ENCODE assay signal across 9 cellular contexts in genomic region chr12:53253298-53253697, GRCh38. TPM values are rescaled to one million over a fixed set of nuclear protein-coding genes. Genes with fewer than 3 reads are reported as not detected.
DNase-seq lines count a peak whose midpoint lies in the region; ATAC-seq, FAIRE-seq and TF ChIP-seq lines count a peak whose summit lies in the region.
"Had no signal": no experiment of that assay in that cellular context is flagged by ENCODE, and none has a peak within 500 bp of the region (broad histone marks: within the 10 kb centered on the region; RNA-seq: fewer than 3 reads in every experiment).

No MANE protein-coding gene starts in this region.

- BruUV-seq in HCT116 (replicated peaks; lab: Mats Ljungman, UMichigan) = no TSS peak

- peaks cover 11% of the 10 kb centered on the region; the same call in 1 of the 2 replicates for H3K79me2 ChIP-seq in HCT116 (ENCODE audit: insufficient read depth, low read length)

- H3K4me2 ChIP-seq in HCT116 (ENCODE audit: low read length) = peak overlapping the region; percentile 96

- no peaks in the 10 kb centered on the region for H3K27me3 ChIP-seq in HCT116 (ENCODE audit: insufficient read depth, low read length)
- H3K27me3 ChIP-seq in adipocyte (replicated peaks; ENCODE audit: control insufficient read depth, insufficient read depth, low read length) = no peaks in the 10 kb centered on the region
- no peaks in the 10 kb centered on the region for H3K27me3 ChIP-seq in muscle layer of duodenum (ENCODE audit: low read depth, low read length)

- DNase-seq in HCT116 (ENCODE audit: low read depth, low spot score) = no peak
- no peak for DNase-seq in adipocyte (ENCODE audit: low read depth)
- no peak for DNase-seq in urothelium cell line (ENCODE audit: low spot score)
- DNase-seq in hepatic stellate cell (ENCODE audit: low spot score) = no peak
- DNase-seq: hippocampal formation had no signal

- H3K4me3 ChIP-seq in HCT116 (replicated peaks in 1 of 2; ENCODE audit: low read depth in 1 of 2, low read length in 2 of 2) = peak overlapping the region; percentile 91 to 97
- peak overlapping the region; percentile 86 for H3K4me3 ChIP-seq in adipocyte (ENCODE audit: low read length)
- peak overlapping the region; percentile 85 to 91 for H3K4me3 ChIP-seq in muscle layer of duodenum (ENCODE audit: low read depth in 1 of 2, low read length in 2 of 2)

- TF ChIP-seq CTCF in 22Rv1 (IDR thresholded peaks at IDR 0.05) (no peak), HCT116 (IDR thresholded peaks at IDR 0.05 in 2 of 3, conservative IDR thresholded peaks at IDR 0.05 in 1 of 3; ENCODE audit: borderline replicate concordance in 1 of 3, insufficient read depth in 1 of 3, low read depth in 2 of 3, low read length in 2 of 3) (no peak)

- intact Hi-C loops in HCT116 (cut with micrococcal nuclease) = loop anchor here (2.0 kb wide), 1 partner anchor 20 kb away; the partner anchor contains the start of gene RARG

- no peaks in the 10 kb centered on the region for H4K20me1 ChIP-seq in HCT116 (ENCODE audit: insufficient read depth)

- H3K9ac ChIP-seq in HCT116 (ENCODE audit: low read length) (no peak overlapping the region), adipocyte (ENCODE audit: low read length) (peak overlapping the region; percentile 87)

- H3K27ac ChIP-seq in 22Rv1 (peak overlapping the region; percentile 99), HCT116 (ENCODE audit: low read depth, low read length) (peak overlapping the region; percentile 85; the same call in 1 of the 2 replicates), muscle layer of duodenum (ENCODE audit: low read length) (peak overlapping the region; percentile 85)

- no peak overlapping the region for H2AFZ ChIP-seq in HCT116 (ENCODE audit: low read depth, low read length, poor library complexity, severe bottlenecking)

- POLR2A ChIA-PET in HCT116 (lab: Charles Lee) = interaction anchor here (1.2 to 1.4 kb wide), 2 partner anchors 14 to 188 kb away, joined by 3 read pairs; partner anchors contain the start of genes ESPL1 and PRR13

- CTCF ChIA-PET in HCT116 (lab: Charles Lee) = interaction anchor here (1.1 kb wide), 1 partner anchor 68 kb away, joined by 4 read pairs; the partner anchor contains the start of gene AAAS

- H3K4me1 ChIP-seq in HCT116 (ENCODE audit: control insufficient read depth in 1 of 2, insufficient read depth in 2 of 2, low read length in 2 of 2) (peaks cover 15 to 23% of the 10 kb centered on the region in 2 experiments), adipocyte (ENCODE audit: control insufficient read depth, insufficient read depth, low read length) (peaks cover 26% of the 10 kb centered on the region), muscle layer of duodenum (ENCODE audit: control insufficient read depth in 1 of 2, insufficient read depth in 2 of 2, low read length in 2 of 2) (peaks cover 15 to 23% of the 10 kb centered on the region in 2 donors)

- RAD21 ChIA-PET in HCT116 (lab: Charles Lee; ENCODE audit: low non-redundant PET in 1 of 2, low total read pairs in 2 of 2, uncharacterized antibody in 2 of 2, unreplicated experiment in 2 of 2) = no interaction called here

- no peaks in the 10 kb centered on the region for H3K9me3 ChIP-seq in HCT116 (ENCODE audit: control insufficient read depth in 1 of 2, insufficient read depth in 1 of 2, low read depth in 1 of 2, low read length in 2 of 2)
- no peaks in the 10 kb centered on the region for H3K9me3 ChIP-seq in adipocyte (ENCODE audit: control insufficient read depth, low read length)
- no peaks in the 10 kb centered on the region for H3K9me3 ChIP-seq in muscle layer of duodenum (ENCODE audit: control insufficient read depth in 1 of 2, low read length in 2 of 2)

- H3K9me2 ChIP-seq in HCT116 (ENCODE audit: insufficient read depth) = no peaks in the 10 kb centered on the region

- no peak for TF ChIP-seq RAD21 in HCT116 (IDR thresholded peaks at IDR 0.05; ENCODE audit: low read depth)

- no peak for FAIRE-seq in urothelium cell line (lab: Jason Lieb, UNC)

- no peak for ATAC-seq in HCT116
- no peak for ATAC-seq in GM18502 (IDR thresholded peaks at IDR 0.05; ENCODE audit: poor library complexity, unreplicated experiment)
- no peak for ATAC-seq in GM21515 (IDR thresholded peaks at IDR 0.05; ENCODE audit: unreplicated experiment)

- no peak for TF ChIP-seq POLR2A in HCT116 (IDR thresholded peaks at IDR 0.05; ENCODE audit: borderline replicate concordance, extremely low read depth, insufficient read depth, insufficient read length)

- H3K36me3 ChIP-seq in HCT116 (ENCODE audit: control insufficient read depth in 1 of 2, insufficient read depth in 2 of 2, low read length in 2 of 2) (peaks cover 0 to 2% of the 10 kb centered on the region in 2 experiments; a peak in 2 of 4 replicates), adipocyte (ENCODE audit: control insufficient read depth, insufficient read depth, low read length, severe bottlenecking) (peaks cover 17% of the 10 kb centered on the region), muscle layer of duodenum (ENCODE audit: control insufficient read depth in 1 of 2, insufficient read depth in 2 of 2, low read length in 2 of 2) (peaks cover 7 to 12% of the 10 kb centered on the region in 2 donors)

TF ChIP-seq in HCT116, 20 proteins besides CTCF, POLR2A, EP300 and RAD21:
- TF ChIP-seq CBX3 (IDR thresholded peaks at IDR 0.05; ENCODE audit: low read depth) (no peak), CEBPB (IDR thresholded peaks at IDR 0.05; ENCODE audit: low read depth) (no peak), ZFX (IDR thresholded peaks at IDR 0.05) (no peak), REST (IDR thresholded peaks at IDR 0.05; ENCODE audit: low read depth) (no peak), ATF3 (IDR thresholded peaks at IDR 0.05) (no peak), TCF7L2 (IDR thresholded peaks at IDR 0.05; ENCODE audit: borderline replicate concordance, extremely low read depth, insufficient read depth, insufficient read length) (no peak), YY1 (IDR thresholded peaks at IDR 0.05; ENCODE audit: extremely low read depth, insufficient replicate concordance, low read depth, low read length) (no peak), ZBTB33 (IDR thresholded peaks at IDR 0.05; ENCODE audit: extremely low read depth, insufficient replicate concordance, low read length) (no peak), ELF1 (IDR thresholded peaks at IDR 0.05; ENCODE audit: borderline replicate concordance, low read depth) (no peak), SRF (IDR thresholded peaks at IDR 0.05; ENCODE audit: low read depth) (no peak)

RNA-seq across cellular contexts. Expression of gene ESPL1, which starts 14.8 kb away (rescaled TPM):
- total RNA-seq in HCT116 (2021; ENCODE audit: unreplicated experiment) = 50.3 TPM
- polyA plus RNA-seq in HCT116 (2012) = 33.9 and 36.7 TPM in 2 replicates

RNA-seq across cellular contexts. Expression of gene RARG, which starts 21.3 kb away (rescaled TPM):
- 68.9 TPM for total RNA-seq in HCT116 (2021; ENCODE audit: unreplicated experiment)
- 50.8 and 54.4 TPM in 2 replicates for polyA plus RNA-seq in HCT116 (2012)

RNA-seq across cellular contexts. Expression of gene PFDN5, which starts 42.0 kb away (rescaled TPM):
- total RNA-seq in HCT116 (2021; ENCODE audit: unreplicated experiment) = 318 TPM
- 540 and 548 TPM in 2 replicates for polyA plus RNA-seq in HCT116 (2012)

RNA-seq across cellular contexts. Expression of gene MYG1, which starts 46.2 kb away (rescaled TPM):
- 104 TPM for total RNA-seq in HCT116 (2021; ENCODE audit: unreplicated experiment)
- 101 and 106 TPM in 2 replicates for polyA plus RNA-seq in HCT116 (2012)

RNA-seq across cellular contexts. Expression of gene ITGB7, which starts 46.2 kb away (rescaled TPM):
- 1.9 TPM for total RNA-seq in HCT116 (2021; ENCODE audit: unreplicated experiment)
- 0.33 and 0.47 TPM in 2 replicates for polyA plus RNA-seq in HCT116 (2012)
